ENCODE assay signal across 8 cellular contexts in the genomic region with DNA sequence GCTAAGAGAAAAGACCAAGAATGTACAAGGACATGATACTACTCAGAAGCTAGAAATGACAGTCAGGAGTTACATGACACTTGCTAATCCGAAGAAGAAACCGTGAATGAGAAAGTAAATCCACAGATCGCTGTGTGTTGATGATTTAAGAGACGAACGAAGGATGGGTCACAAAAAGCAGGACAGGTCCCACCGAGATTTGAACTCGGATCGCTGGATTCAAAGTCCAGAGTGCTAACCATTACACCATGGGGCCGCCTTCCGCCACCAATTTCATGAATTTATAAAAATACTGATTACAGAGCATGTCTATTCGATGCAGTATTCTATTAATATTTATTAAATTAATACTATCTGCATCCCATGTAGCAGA. TPM values are rescaled to one million over a fixed set of nuclear protein-coding genes. Genes with fewer than 3 reads are reported as not detected.
DNase-seq lines count a peak whose midpoint lies in the region; ATAC-seq, FAIRE-seq and TF ChIP-seq lines count a peak whose summit lies in the region.

No MANE protein-coding gene starts in this region.

- TF ChIP-seq CTCF in MCF 10A (IDR thresholded peaks at IDR 0.05; ENCODE audit: unreplicated experiment) (no peak), kidney (IDR thresholded peaks at IDR 0.05; ENCODE audit: borderline replicate concordance, extremely low read depth, insufficient read depth) (no peak)

- H3K36me3 Mint-ChIP-seq in activated CD4-positive, alpha-beta T cell treated with anti-CD3 and anti-CD28 coated beads, Interleukin-2, amount 10 ng/mL, durations not matched to agents 24 days and 14 days (ENCODE audit: low read depth): no peaks in the 10 kb centered on the region
- peaks cover 27% of the 10 kb centered on the region for H3K36me3 Mint-ChIP-seq in MCF 10A (ENCODE audit: insufficient read depth, unreplicated experiment)

- TF ChIP-seq POLR2A in GM18505 (IDR thresholded peaks at IDR 0.05; ENCODE audit: borderline replicate concordance, extremely low read depth, insufficient read depth, insufficient read length): no peak

- BruUV-seq in MCF 10A (replicated peaks; lab: Mats Ljungman, UMichigan): no TSS peak

- ATAC-seq in GM18505 (IDR thresholded peaks at IDR 0.05; ENCODE audit: unreplicated experiment): no peak

- peak overlapping the region; percentile 91 for H3K4me3 Mint-ChIP-seq in activated CD4-positive, alpha-beta T cell treated with anti-CD3 and anti-CD28 coated beads, Interleukin-2, amount 10 ng/mL, durations not matched to agents 24 days and 14 days
- H3K4me3 Mint-ChIP-seq in MCF 10A (ENCODE audit: unreplicated experiment): peak overlapping the region; percentile 79

- no peak overlapping the region for H3K27ac ChIP-seq in kidney (ENCODE audit: low read depth in 2 of 2, low read length in 2 of 2)

- H3K4me1 Mint-ChIP-seq in activated CD4-positive, alpha-beta T cell treated with anti-CD3 and anti-CD28 coated beads, Interleukin-2, amount 10 ng/mL, durations not matched to agents 24 days and 14 days: peaks cover 47% of the 10 kb centered on the region
- H3K4me1 Mint-ChIP-seq in MCF 10A (ENCODE audit: insufficient read depth, unreplicated experiment): peaks cover 26% of the 10 kb centered on the region

- peak; percentile 72 for DNase-seq in activated CD4-positive, alpha-beta T cell treated with anti-CD3 and anti-CD28 coated beads, Interleukin-2, amount 10 ng/mL, durations not matched to agents 24 days and 14 days
- DNase-seq in activated CD4-positive, alpha-beta T cell treated with anti-CD3 and anti-CD28 coated beads, Interleukin-2, amount 50 U/mL, for 4 hours: no peak
- peak; percentile 79 for DNase-seq in RCC 7860 (ENCODE audit: low spot score)
- DNase-seq in MCF 10A (ENCODE audit: unreplicated experiment): peak; percentile 57
- DNase-seq in myocyte (ENCODE audit: low read depth): peak; percentile 64
- no peak for DNase-seq in kidney
- DNase-seq in NCI-H1436 treated with DMSO at 0.1 percent for 48 hours (lab: John Stamatoyannopoulos, UW): no peak

- no peaks in the 10 kb centered on the region for H3K36me3 ChIP-seq in kidney (ENCODE audit: control insufficient read depth in 1 of 2, insufficient read depth in 2 of 2, low read length in 2 of 2)

- POLR2A ChIA-PET in MCF 10A (lab: Yijun Ruan, JAX): interaction anchor here (0.6 to 7.5 kb wide), 11 partner anchors 10 to 1924 kb away, joined by 3 to 89 read pairs (median 4); partner anchors contain the start of gene HMGN4

- CTCF ChIA-PET in MCF 10A (lab: Yijun Ruan, JAX): no interaction called here

- intact Hi-C loops in activated CD4-positive, alpha-beta T cell treated with anti-CD3 and anti-CD28 coated beads, Interleukin-2, amount 10 ng/mL, durations not matched to agents 24 days and 14 days (cut with micrococcal nuclease): loop anchor here (1.0 to 5.0 kb wide), 2 partner anchors 139 to 242 kb away; no protein-coding TSS in a partner anchor
- intact Hi-C loops in MCF 10A (cut with micrococcal nuclease) (loop anchor here (1.0 to 10.0 kb wide), 5 partner anchors 17 to 1164 kb away; partner anchors contain the start of gene ZNF184), kidney (cut with DNase I) (no loop called here)

- FAIRE-seq in RCC 7860 (lab: Jason Lieb, UNC) (no peak), kidney (lab: Jason Lieb, UNC) (no peak)

- H3K9me3 ChIP-seq in kidney (ENCODE audit: control insufficient read depth in 1 of 2, low read length in 2 of 2): no peaks in the 10 kb centered on the region

- H3K27me3 Mint-ChIP-seq in activated CD4-positive, alpha-beta T cell treated with anti-CD3 and anti-CD28 coated beads, Interleukin-2, amount 10 ng/mL, durations not matched to agents 24 days and 14 days: peaks cover 2% of the 10 kb centered on the region
- H3K27me3 Mint-ChIP-seq in MCF 10A (ENCODE audit: insufficient read depth, unreplicated experiment): no peaks in the 10 kb centered on the region

- peaks cover 4% of the 10 kb centered on the region for H3K9me3 Mint-ChIP-seq in activated CD4-positive, alpha-beta T cell treated with anti-CD3 and anti-CD28 coated beads, Interleukin-2, amount 10 ng/mL, durations not matched to agents 24 days and 14 days
- no peaks in the 10 kb centered on the region for H3K9me3 Mint-ChIP-seq in MCF 10A (ENCODE audit: unreplicated experiment)

- H3K4me1 ChIP-seq in kidney (ENCODE audit: control insufficient read depth in 1 of 2, insufficient read depth in 1 of 2, low read depth in 1 of 2, low read length in 2 of 2): peaks cover 0 to 4% of the 10 kb centered on the region in 2 donors

- H3K9ac ChIP-seq in kidney (ENCODE audit: low read length in 2 of 2): no peak overlapping the region

- H3K27ac Mint-ChIP-seq in activated CD4-positive, alpha-beta T cell treated with anti-CD3 and anti-CD28 coated beads, Interleukin-2, amount 10 ng/mL, durations not matched to agents 24 days and 14 days: peak overlapping the region; percentile 59
- peak overlapping the region; percentile 11 for H3K27ac Mint-ChIP-seq in MCF 10A (ENCODE audit: low read depth, unreplicated experiment)

- H3K4me3 ChIP-seq in kidney (ENCODE audit: low read length in 2 of 2): no peak overlapping the region

RNA-seq across cellular contexts. Expression of gene BTN3A2, which starts 54.0 kb away (rescaled TPM):
- 48.0 and 50.8 TPM in 2 replicates for total RNA-seq in activated CD4-positive, alpha-beta T cell treated with anti-CD3 and anti-CD28 coated beads, Interleukin-2, amount 10 ng/mL, durations not matched to agents 24 days and 14 days
- total RNA-seq in MCF 10A (2022): 9.9 and 16.4 TPM in 2 replicates
- total RNA-seq in myocyte: 17.4 and 21.8 TPM in 2 replicates
- 26.4 TPM for polyA plus RNA-seq in myocyte (2012)
- 21.5 TPM for total RNA-seq in kidney
- 26.0 TPM for polyA plus RNA-seq in kidney (ENCODE audit: insufficient read depth, low read depth, low replicate concordance)

Comparison
In these comparisons a context has a peak if more than half of its experiments do, and no peak if none do; other contexts are left out.
1. DNase-seq: peak in activated CD4-positive, alpha-beta T cell treated with anti-CD3 and anti-CD28 coated beads, Interleukin-2, amount 10 ng/mL, durations not matched to agents 24 days and 14 days (single experiment), RCC 7860 (single experiment), MCF 10A (single experiment) and myocyte (single experiment); none in activated CD4-positive, alpha-beta T cell treated with anti-CD3 and anti-CD28 coated beads, Interleukin-2, amount 50 U/mL, for 4 hours (0 of 2), kidney (single experiment) and NCI-H1436 treated with DMSO at 0.1 percent for 48 hours (single experiment).